8 cellular contexts compared by ENCODE assay signal in genomic region chr6:152338335-152339125, GRCh38.
DNase-seq lines count a peak whose midpoint lies in the region; ATAC-seq and TF ChIP-seq lines count a peak whose summit lies in the region.

No MANE protein-coding gene starts in this region.

- no peak for TF ChIP-seq POLR2A in Peyer's patch (IDR thresholded peaks at IDR 0.05)

- no peaks in the 10 kb centered on the region for H3K27me3 ChIP-seq in Peyer's patch

- peaks cover 0 to 23% (median 0%) of the 10 kb centered on the region in 3 donors for H3K36me3 ChIP-seq in Peyer's patch

- peak; percentile 95 for TF ChIP-seq CTCF in AG09319 (IDR thresholded peaks at IDR 0.05; ENCODE audit: low read depth, low read length)
- peak; percentile 39 to 95 (median 69) for TF ChIP-seq CTCF in Peyer's patch (IDR thresholded peaks at IDR 0.05)

- no peaks in the 10 kb centered on the region for H3K4me1 ChIP-seq in Peyer's patch

- H3K4me3 ChIP-seq in Peyer's patch: no peak overlapping the region

- DNase-seq in AG09319 (ENCODE audit: extremely low read depth, low read depth) (no peak), Peyer's patch (peak in 2 of 3 donors; percentile 34 to 79), head of caudate nucleus (peak; percentile 16 to 86 (median 66)), retina (peak; percentile 51), NK-92 (lab: John Stamatoyannopoulos, UW; ENCODE audit: unreplicated experiment) (no peak)
- DNase-seq in activated gamma-delta T cell treated with anti-CD3 and anti-CD28 coated beads, Interleukin-2, amount 50 U/mL, for 16 hours (ENCODE audit: low read depth): peak; percentile 27

- intact Hi-C loops in head of caudate nucleus (cut with DNase I): no loop called here

- H3K9me3 ChIP-seq in Peyer's patch: no peaks in the 10 kb centered on the region

- ATAC-seq in GM18867 (IDR thresholded peaks at IDR 0.05; ENCODE audit: unreplicated experiment) (peak; percentile 93), HG03060 (IDR thresholded peaks at IDR 0.05; ENCODE audit: low read depth, unreplicated experiment) (peak; percentile 67)

- no peak overlapping the region for H3K27ac ChIP-seq in Peyer's patch

Comparison
In these comparisons a context has a peak if more than half of its experiments do, and no peak if none do; other contexts are left out.
1. DNase-seq: peak in Peyer's patch (2 of 3), activated gamma-delta T cell treated with anti-CD3 and anti-CD28 coated beads, Interleukin-2, amount 50 U/mL, for 16 hours (single experiment), head of caudate nucleus (42 of 42) and retina (single experiment); none in AG09319 (single experiment) and NK-92 (single experiment).